ENCODE assay signal across 8 cellular contexts in genomic region chr6:151388997-151389639, GRCh38. TPM values are rescaled to one million over a fixed set of nuclear protein-coding genes. Genes with fewer than 3 reads are reported as not detected.
A peak's percentile ranks its signal among the peaks of the same experiment; 100 is the strongest.
DNase-seq lines count a peak whose midpoint lies in the region; ATAC-seq and TF ChIP-seq lines count a peak whose summit lies in the region.

No MANE protein-coding gene starts in this region.

- H3K4me3 Mint-ChIP-seq in activated CD8-positive, alpha-beta memory T cell treated with anti-CD3 and anti-CD28 coated beads, Interleukin-2, amount 10 ng/mL, durations not matched to agents 7 days and 5 days = peak overlapping the region; percentile 85

- H3K4me1 Mint-ChIP-seq in activated CD8-positive, alpha-beta memory T cell treated with anti-CD3 and anti-CD28 coated beads, Interleukin-2, amount 10 ng/mL, durations not matched to agents 7 days and 5 days = peaks cover 56% of the 10 kb centered on the region

- peaks cover 3% of the 10 kb centered on the region for H3K4me1 ChIP-seq in right cardiac atrium (ENCODE audit: control insufficient read depth, insufficient read depth, low read length)
- peaks cover 33 to 80% (median 60%) of the 10 kb centered on the region in 6 donors for H3K4me1 ChIP-seq in spleen

- H3K27me3 ChIP-seq in WERI-Rb-1 (ENCODE audit: insufficient read depth, low read depth, severe bottlenecking) = no peaks in the 10 kb centered on the region
- H3K27me3 ChIP-seq in right cardiac atrium (ENCODE audit: control insufficient read depth, insufficient read depth) = no peaks in the 10 kb centered on the region
- H3K27me3 ChIP-seq in spleen (replicated peaks in 1 of 7) = no peaks in the 10 kb centered on the region

- H3K4me3 ChIP-seq in WERI-Rb-1 (ENCODE audit: low read depth, low read length) (peak overlapping the region; percentile 86), right cardiac atrium (ENCODE audit: low read length) (peak overlapping the region; percentile 83), spleen (peak overlapping the region; percentile 30 to 98 (median 92))

- ATAC-seq in activated CD8-positive, alpha-beta memory T cell treated with anti-CD3 and anti-CD28 coated beads, Interleukin-2, amount 10 ng/mL, durations not matched to agents 7 days and 5 days = no peak
- peak in 1 of 2 donors; percentile 0 for ATAC-seq in right cardiac atrium
- no peak for ATAC-seq in GM21528 (IDR thresholded peaks at IDR 0.05; ENCODE audit: low FRiP score, unreplicated experiment)
- ATAC-seq in GM21529 (IDR thresholded peaks at IDR 0.05; ENCODE audit: unreplicated experiment) = no peak

- CTCF ChIA-PET in activated CD8-positive, alpha-beta memory T cell treated with anti-CD3 and anti-CD28 coated beads, Interleukin-2, amount 10 ng/mL, durations not matched to agents 7 days and 5 days (lab: Charles Lee) = interaction anchor here (1.2 to 2.8 kb wide), 6 partner anchors 9 to 63 kb away, joined by 3 to 19 read pairs (median 4); a partner anchor contains a TSS

- H3K36me3 Mint-ChIP-seq in activated CD8-positive, alpha-beta memory T cell treated with anti-CD3 and anti-CD28 coated beads, Interleukin-2, amount 10 ng/mL, durations not matched to agents 7 days and 5 days = peaks cover 29% of the 10 kb centered on the region

- no peak for TF ChIP-seq POLR2A in spleen (IDR thresholded peaks at IDR 0.05)

- peak overlapping the region; percentile 99 for H3K27ac ChIP-seq in WERI-Rb-1
- H3K27ac ChIP-seq in right cardiac atrium (ENCODE audit: low read length) = peak overlapping the region; percentile 82
- peak overlapping the region; percentile 98 to 100 (median 99) for H3K27ac ChIP-seq in spleen

- intact Hi-C loops in right cardiac atrium (cut with DNase I) (no loop called here), spleen (cut with DNase I; ENCODE audit: low total_unique reads) (no loop called here)

- no peak for TF ChIP-seq CTCF in WERI-Rb-1 (IDR thresholded peaks at IDR 0.05; ENCODE audit: low read depth, low read length)
- no peak for TF ChIP-seq CTCF in spleen (IDR thresholded peaks at IDR 0.05 in 8 of 11, conservative IDR thresholded peaks at IDR 0.05 in 3 of 11)

- H3K9me3 Mint-ChIP-seq in activated CD8-positive, alpha-beta memory T cell treated with anti-CD3 and anti-CD28 coated beads, Interleukin-2, amount 10 ng/mL, durations not matched to agents 7 days and 5 days (ENCODE audit: low read depth) = no peaks in the 10 kb centered on the region

- no peaks in the 10 kb centered on the region for H3K27me3 Mint-ChIP-seq in activated CD8-positive, alpha-beta memory T cell treated with anti-CD3 and anti-CD28 coated beads, Interleukin-2, amount 10 ng/mL, durations not matched to agents 7 days and 5 days

- 26% methylated on average over 12 of the region's 12 CpGs for WGBS in right cardiac atrium
- 22 to 31% (median 26%) methylated on average over 12 of the region's 12 CpGs for WGBS in spleen, 5 donors

- peak overlapping the region; percentile 98 for H3K27ac Mint-ChIP-seq in activated CD8-positive, alpha-beta memory T cell treated with anti-CD3 and anti-CD28 coated beads, Interleukin-2, amount 10 ng/mL, durations not matched to agents 7 days and 5 days

- H3K36me3 ChIP-seq in WERI-Rb-1 (peaks cover 11% of the 10 kb centered on the region), spleen (peaks cover 0 to 6% (median 0%) of the 10 kb centered on the region in 6 donors)

- no peak for DNase-seq in activated CD8-positive, alpha-beta memory T cell treated with anti-CD3 and anti-CD28 coated beads, Interleukin-2, amount 10 ng/mL, durations not matched to agents 7 days and 5 days
- no peak for DNase-seq in activated CD8-positive, alpha-beta memory T cell treated with anti-CD3 and anti-CD28 coated beads for 24 hours
- DNase-seq in WERI-Rb-1 (no peak), right cardiac atrium (no peak), spleen (no peak), iPS-NIHi7 (ENCODE audit: extremely low spot score) (no peak)

- no peaks in the 10 kb centered on the region for H3K9me3 ChIP-seq in WERI-Rb-1 (ENCODE audit: severe bottlenecking)
- no peaks in the 10 kb centered on the region for H3K9me3 ChIP-seq in right cardiac atrium (ENCODE audit: control insufficient read depth, low read length)
- no peaks in the 10 kb centered on the region for H3K9me3 ChIP-seq in spleen

RNA-seq across cellular contexts. Expression of gene ZBTB2, which starts 2.2 kb away (rescaled TPM):
- total RNA-seq in activated CD8-positive, alpha-beta memory T cell treated with anti-CD3 and anti-CD28 coated beads, Interleukin-2, amount 10 ng/mL, durations not matched to agents 7 days and 5 days = 10 to 100 TPM; 25.9 to 33.1 TPM
- total RNA-seq in right cardiac atrium (1 to 10 TPM; 4.8 to 7.0 (median 6.4) TPM), spleen (10 to 100 TPM; 13.2 to 19.1 (median 14.8) TPM)
- polyA plus RNA-seq in right cardiac atrium (4.6 TPM), spleen (10 to 100 TPM; 11.0 to 11.4 (median 11.3) TPM)
